Comparison of ENCODE assay signal across 12 cellular contexts in genomic region chr6:111794716-111795452, GRCh38.
A peak's percentile ranks its signal among the peaks of the same experiment; 100 is the strongest.
DNase-seq lines count a peak whose midpoint lies in the region; ATAC-seq and TF ChIP-seq lines count a peak whose summit lies in the region.
"Had no signal": no experiment of that assay in that cellular context is flagged by ENCODE, and none has a peak within 500 bp of the region (broad histone marks: within the 10 kb centered on the region; RNA-seq: fewer than 3 reads in every experiment).

No MANE protein-coding gene starts in this region.

- WGBS in upper lobe of left lung, 2 donors = 79 to 88% methylated on average over 6 of the region's 6 CpGs
- WGBS in lower leg skin, 2 donors = 88 to 91% methylated on average over 6 of the region's 6 CpGs
- 92 to 93% methylated on average over 6 of the region's 6 CpGs for WGBS in aorta, 2 donors

- peak overlapping the region; percentile 34; the same call in 1 of the 2 replicates for H3K4me2 ChIP-seq in MM.1S (ENCODE audit: low read depth, low read length)

- peak overlapping the region; percentile 45 for H3K4me3 Mint-ChIP-seq in activated CD4-positive, alpha-beta T cell treated with anti-CD3 and anti-CD28 coated beads, Interleukin-2, amount 10 ng/mL, durations not matched to agents 24 days and 14 days
- peak overlapping the region; percentile 80 for H3K4me3 Mint-ChIP-seq in activated naive CD8-positive, alpha-beta T cell

- H3K9me3 ChIP-seq in MM.1S (replicated peaks; ENCODE audit: insufficient read depth, low read length) = no peaks in the 10 kb centered on the region
- no peaks in the 10 kb centered on the region for H3K9me3 ChIP-seq in upper lobe of left lung
- H3K9me3 ChIP-seq in aorta (ENCODE audit: control insufficient read depth, low read length) = no peaks in the 10 kb centered on the region
- H3K9me3 ChIP-seq: neutrophil, uterus had no signal

- H3K4me3 ChIP-seq in MM.1S (ENCODE audit: low read length) (no peak overlapping the region), upper lobe of left lung (no peak overlapping the region), lower leg skin (ENCODE audit: low read depth, poor library complexity, severe bottlenecking) (no peak overlapping the region), aorta (ENCODE audit: low read length in 2 of 2) (no peak overlapping the region)
- H3K4me3 ChIP-seq: uterus had no signal

- no peaks in the 10 kb centered on the region for H3K9me2 ChIP-seq in MM.1S (replicated peaks; ENCODE audit: insufficient read depth, low read length)

- H3K4me1 ChIP-seq in MM.1S (ENCODE audit: low read length) = 0 out of 2 replicates have a peak, but pooled peaks cover 4% of the 10 kb centered on the region
- H3K4me1 ChIP-seq in upper lobe of left lung = peaks cover 0 to 14% (median 10%) of the 10 kb centered on the region in 4 donors
- H3K4me1 ChIP-seq in aorta (ENCODE audit: control insufficient read depth in 1 of 2, insufficient read depth in 2 of 2, low read length in 2 of 2) = no peaks in the 10 kb centered on the region
- H3K4me1 ChIP-seq: uterus had no signal

- H3K36me3 ChIP-seq in MM.1S (replicated peaks; ENCODE audit: insufficient read depth, low read length) (no peaks in the 10 kb centered on the region), upper lobe of left lung (no peaks in the 10 kb centered on the region), aorta (ENCODE audit: control insufficient read depth in 1 of 2, insufficient read depth in 2 of 2, low read length in 1 of 2) (peaks cover 0 to 3% of the 10 kb centered on the region in 2 donors)
- H3K36me3 ChIP-seq: brain microvascular endothelial cell, neutrophil, uterus had no signal

- no peaks in the 10 kb centered on the region for H4K20me1 ChIP-seq in MM.1S (ENCODE audit: insufficient read depth, low read length)

- intact Hi-C loops in activated CD4-positive, alpha-beta T cell treated with anti-CD3 and anti-CD28 coated beads, Interleukin-2, amount 10 ng/mL, durations not matched to agents 24 days and 14 days (cut with micrococcal nuclease) = loop anchor here (1.0 to 2.0 kb wide), 3 partner anchors 9 to 30 kb away; no protein-coding TSS in a partner anchor
- intact Hi-C loops in lower leg skin (cut with DNase I; ENCODE audit: low total_unique reads) (no loop called here), aorta (cut with DNase I) (no loop called here)

- no peaks in the 10 kb centered on the region for H3K27me3 Mint-ChIP-seq in activated CD4-positive, alpha-beta T cell treated with anti-CD3 and anti-CD28 coated beads, Interleukin-2, amount 10 ng/mL, durations not matched to agents 24 days and 14 days
- no peaks in the 10 kb centered on the region for H3K27me3 Mint-ChIP-seq in activated naive CD8-positive, alpha-beta T cell

- peaks cover 74% of the 10 kb centered on the region for H3K4me1 Mint-ChIP-seq in activated CD4-positive, alpha-beta T cell treated with anti-CD3 and anti-CD28 coated beads, Interleukin-2, amount 10 ng/mL, durations not matched to agents 24 days and 14 days
- H3K4me1 Mint-ChIP-seq in activated naive CD8-positive, alpha-beta T cell (ENCODE audit: low read depth) = peaks cover 91% of the 10 kb centered on the region

- H3K9me3 Mint-ChIP-seq in activated CD4-positive, alpha-beta T cell treated with anti-CD3 and anti-CD28 coated beads, Interleukin-2, amount 10 ng/mL, durations not matched to agents 24 days and 14 days = no peaks in the 10 kb centered on the region
- no peaks in the 10 kb centered on the region for H3K9me3 Mint-ChIP-seq in activated naive CD8-positive, alpha-beta T cell (ENCODE audit: low read depth)

- no peak for TF ChIP-seq POLR2A in upper lobe of left lung (IDR thresholded peaks at IDR 0.05)
- no peak for TF ChIP-seq POLR2A in lower leg skin (IDR thresholded peaks at IDR 0.05)

- H2AFZ ChIP-seq in MM.1S (ENCODE audit: low read length) = 0 out of 2 replicates have a peak overlapping the region, but pooled peaks have one; percentile 12

- H3K79me2 ChIP-seq in MM.1S (ENCODE audit: low read length) = no peaks in the 10 kb centered on the region

- H3F3A ChIP-seq in MM.1S (ENCODE audit: insufficient read depth, low read length) = no peaks in the 10 kb centered on the region

- H3K27ac ChIP-seq in MM.1S (ENCODE audit: low read length) (no peak overlapping the region), upper lobe of left lung (peak overlapping the region in 2 of 4 donors; percentile 27 to 42), aorta (ENCODE audit: low read depth in 1 of 2, low read length in 2 of 2) (no peak overlapping the region)
- H3K27ac ChIP-seq: brain microvascular endothelial cell, neutrophil, uterus had no signal

- ATAC-seq in upper lobe of left lung (ENCODE audit: low FRiP score in 2 of 2) (no peak), aorta (ENCODE audit: low FRiP score) (no peak)

- no peak for DNase-seq in activated CD4-positive, alpha-beta T cell treated with anti-CD3 and anti-CD28 coated beads, Interleukin-2, amount 10 ng/mL, durations not matched to agents 24 days and 14 days
- no peak for DNase-seq in activated CD4-positive, alpha-beta T cell treated with anti-CD3 and anti-CD28 coated beads for 4 hours
- DNase-seq in MM.1S (peak; percentile 24), renal cortical epithelial cell (ENCODE audit: low read depth) (peak; percentile 13), upper lobe of left lung (no peak), lower leg skin (ENCODE audit: low spot score in 2 of 2) (no peak), aorta (no peak)
- DNase-seq: brain microvascular endothelial cell, NCI-H2081 treated with DMSO at 0.1 percent for 48 hours, uterus had no signal

- peaks cover 57% of the 10 kb centered on the region for H3K36me3 Mint-ChIP-seq in activated CD4-positive, alpha-beta T cell treated with anti-CD3 and anti-CD28 coated beads, Interleukin-2, amount 10 ng/mL, durations not matched to agents 24 days and 14 days (ENCODE audit: low read depth)
- H3K36me3 Mint-ChIP-seq in activated naive CD8-positive, alpha-beta T cell = peaks cover 41% of the 10 kb centered on the region

- peak overlapping the region; percentile 85 for H3K27ac Mint-ChIP-seq in activated CD4-positive, alpha-beta T cell treated with anti-CD3 and anti-CD28 coated beads, Interleukin-2, amount 10 ng/mL, durations not matched to agents 24 days and 14 days
- peak overlapping the region; percentile 96 for H3K27ac Mint-ChIP-seq in activated naive CD8-positive, alpha-beta T cell

- TF ChIP-seq EP300 in upper lobe of left lung (IDR thresholded peaks at IDR 0.05) = no peak

- TF ChIP-seq CTCF in MM.1S (IDR thresholded peaks at IDR 0.05; ENCODE audit: low read length) = no peak
- no peak for TF ChIP-seq CTCF in upper lobe of left lung (IDR thresholded peaks at IDR 0.05)
- TF ChIP-seq CTCF in lower leg skin (IDR thresholded peaks at IDR 0.05) = no peak

- H3K27me3 ChIP-seq in MM.1S (replicated peaks; ENCODE audit: insufficient read depth, low read length) = no peaks in the 10 kb centered on the region
- no peaks in the 10 kb centered on the region for H3K27me3 ChIP-seq in upper lobe of left lung
- no peaks in the 10 kb centered on the region for H3K27me3 ChIP-seq in aorta (ENCODE audit: control insufficient read depth in 1 of 2, insufficient read depth in 2 of 2, low read length in 1 of 2)
- H3K27me3 ChIP-seq: brain microvascular endothelial cell, neutrophil, uterus had no signal

- H3K9ac ChIP-seq in MM.1S (ENCODE audit: low read length) = no peak overlapping the region

Comparison
In these comparisons a context has a peak if more than half of its experiments do, and no peak if none do; other contexts are left out.
1. DNase-seq: peak in MM.1S (single experiment) and renal cortical epithelial cell (single experiment); none in activated CD4-positive, alpha-beta T cell treated with anti-CD3 and anti-CD28 coated beads, Interleukin-2, amount 10 ng/mL, durations not matched to agents 24 days and 14 days (single experiment), activated CD4-positive, alpha-beta T cell treated with anti-CD3 and anti-CD28 coated beads for 4 hours (0 of 2), upper lobe of left lung (0 of 2), lower leg skin (0 of 2) and aorta (0 of 2).